26 cellular contexts compared by ENCODE assay signal in genomic region chr15:76313731-76314130, GRCh38. TPM values are rescaled to one million over a fixed set of nuclear protein-coding genes. Genes with fewer than 3 reads are reported as not detected.
DNase-seq lines count a peak whose midpoint lies in the region; ATAC-seq and TF ChIP-seq lines count a peak whose summit lies in the region.
"Had no signal": no experiment of that assay in that cellular context is flagged by ENCODE, and none has a peak within 500 bp of the region (broad histone marks: within the 10 kb centered on the region; RNA-seq: fewer than 3 reads in every experiment).

No MANE protein-coding gene starts in this region.

- TF ChIP-seq CTCF in RWPE2 (IDR thresholded peaks at IDR 0.05; ENCODE audit: poor library complexity, severe bottlenecking): no peak
- TF ChIP-seq CTCF in glutamatergic neuron (IDR thresholded peaks at IDR 0.05; ENCODE audit: partially characterized antibody, unreplicated experiment): no peak
- TF ChIP-seq CTCF in type B pancreatic cell (conservative IDR thresholded peaks at IDR 0.05): no peak

- no peaks in the 10 kb centered on the region for H3K27me3 ChIP-seq in RWPE2 (ENCODE audit: insufficient read depth, poor library complexity, severe bottlenecking)
- H3K27me3 ChIP-seq: hepatocyte had no signal

- H3K9me3 Mint-ChIP-seq in glutamatergic neuron (ENCODE audit: unreplicated experiment) (peaks cover 3% of the 10 kb centered on the region), type B pancreatic cell (peaks cover 6% of the 10 kb centered on the region)
- H3K9me3 Mint-ChIP-seq: immature natural killer cell, T-cell had no signal

- peak overlapping the region; percentile 86 for H3K27ac ChIP-seq in RWPE2 (ENCODE audit: poor library complexity, severe bottlenecking)

- H3K4me1 Mint-ChIP-seq in glutamatergic neuron (ENCODE audit: low read depth, unreplicated experiment): peaks cover 32% of the 10 kb centered on the region
- H3K4me1 Mint-ChIP-seq in type B pancreatic cell (ENCODE audit: unreplicated experiment): peaks cover 27% of the 10 kb centered on the region

- H3K4me3 Mint-ChIP-seq in glutamatergic neuron (ENCODE audit: unreplicated experiment) (no peak overlapping the region), type B pancreatic cell (peak overlapping the region; percentile 32)

- no peak overlapping the region for H3K4me3 ChIP-seq in RWPE2 (ENCODE audit: severe bottlenecking)
- H3K4me3 ChIP-seq: hepatocyte had no signal

- peaks cover 8% of the 10 kb centered on the region; the same call in 1 of the 2 replicates for H3K36me3 ChIP-seq in RWPE2 (ENCODE audit: low read depth)

- no peaks in the 10 kb centered on the region for H3K27me3 Mint-ChIP-seq in glutamatergic neuron (ENCODE audit: unreplicated experiment)
- H3K27me3 Mint-ChIP-seq in type B pancreatic cell: no peaks in the 10 kb centered on the region

- DNase-seq in NCI-H82 (lab: John Stamatoyannopoulos, UW) (peak; percentile 53), NCI-H82 treated with DMSO at 0.1 percent for 48 hours (lab: John Stamatoyannopoulos, UW; ENCODE audit: unreplicated experiment) (no peak), RWPE2 (ENCODE audit: low spot score) (no peak), glutamatergic neuron (peak; percentile 25), type B pancreatic cell (ENCODE audit: extremely low spot score, unreplicated experiment) (no peak), NK-92 (lab: John Stamatoyannopoulos, UW; ENCODE audit: unreplicated experiment) (no peak)
- DNase-seq: activated CD4-positive, alpha-beta T cell treated with anti-CD3 and anti-CD28 coated beads for 1 hour; activated CD8-positive, alpha-beta memory T cell treated with anti-CD3 and anti-CD28 coated beads for 24 hours; activated T-cell treated with anti-CD3 and anti-CD28 coated beads, Interleukin-2, amount 50 U/mL, for 1 hour; COR-L47; immature natural killer cell; mesendoderm; NCI-H1694 treated with DMSO at 0.1 percent for 48 hours; NCI-H2227 treated with DMSO at 0.1 percent for 48 hours; occipital lobe; OCI-M1; SHP77 treated with DMSO at 0.1 percent for 48 hours; small intestine; stimulated activated CD4-positive, alpha-beta T cell treated with anti-CD3 and anti-CD28 coated beads, Interleukin-1b, Interleukin-23, amount 100 ng/mL, for 48 hours; T-cell had no signal

- ATAC-seq in RWPE2 (ENCODE audit: low read depth): no peak
- ATAC-seq in GM21526 (IDR thresholded peaks at IDR 0.05; ENCODE audit: low FRiP score, unreplicated experiment): no peak
- no peak for ATAC-seq in GM19328 (IDR thresholded peaks at IDR 0.05; ENCODE audit: unreplicated experiment)
- ATAC-seq: left lobe of liver, T-cell had no signal

- no peak overlapping the region for H3K27ac Mint-ChIP-seq in glutamatergic neuron (ENCODE audit: unreplicated experiment)
- H3K27ac Mint-ChIP-seq in type B pancreatic cell: peak overlapping the region; percentile 90
- H3K27ac Mint-ChIP-seq: brain, T-cell had no signal

- H3K36me3 Mint-ChIP-seq in glutamatergic neuron (ENCODE audit: unreplicated experiment): no peaks in the 10 kb centered on the region
- peaks cover 6% of the 10 kb centered on the region for H3K36me3 Mint-ChIP-seq in type B pancreatic cell
- H3K36me3 Mint-ChIP-seq: immature natural killer cell, T-cell had no signal

- H3K9me3 ChIP-seq in RWPE2 (ENCODE audit: severe bottlenecking): no peaks in the 10 kb centered on the region

- peaks cover 22% of the 10 kb centered on the region for H3K4me1 ChIP-seq in RWPE2 (ENCODE audit: insufficient read depth, poor library complexity, severe bottlenecking)

RNA-seq across cellular contexts. Expression of gene ETFA, which starts 2.5 kb away (rescaled TPM):
- total RNA-seq in glutamatergic neuron (ENCODE audit: unreplicated experiment): 144 TPM
- 135 and 149 TPM in 2 replicates for total RNA-seq in type B pancreatic cell (ENCODE audit: low replicate concordance)

RNA-seq across cellular contexts. Expression of gene ISL2, which starts 22.8 kb away (rescaled TPM):
- total RNA-seq in glutamatergic neuron (ENCODE audit: unreplicated experiment) (78.7 TPM), type B pancreatic cell (ENCODE audit: low replicate concordance) (1.2 and 4.5 TPM in 2 replicates)
- total RNA-seq: frontal cortex, left lobe of liver, occipital lobe had no signal

Comparison
In these comparisons a context has a peak if more than half of its experiments do, and no peak if none do; other contexts are left out.
1. DNase-seq: peak in NCI-H82 (single experiment) and glutamatergic neuron (single experiment); none in NCI-H82 treated with DMSO at 0.1 percent for 48 hours (single experiment), RWPE2 (single experiment), type B pancreatic cell (single experiment) and NK-92 (single experiment).
2. RNA of gene ISL2, which starts 22.8 kb away (total RNA-seq): 78.7 TPM in glutamatergic neuron (single experiment); 1.2 to 4.5 TPM in type B pancreatic cell; every median in the first group is over 10 times any median in the second.